Comparison of ENCODE assay signal across 8 cellular contexts in genomic region chr2:241558532-241559488, GRCh38. TPM values are rescaled to one million over a fixed set of nuclear protein-coding genes. Genes with fewer than 3 reads are reported as not detected.
DNase-seq lines count a peak whose midpoint lies in the region; ATAC-seq lines count a peak whose summit lies in the region.

TSS of gene BOK (plus strand) at chr2:241558745. CDS start at chr2:241559484, 739 bp downstream.

- no peaks in the 10 kb centered on the region for H3K36me3 Mint-ChIP-seq in activated CD4-positive, alpha-beta memory T cell treated with anti-CD3 and anti-CD28 coated beads, Interleukin-2, amount 10 ng/mL, durations not matched to agents 7 days and 5 days (ENCODE audit: low read depth)
- H3K36me3 Mint-ChIP-seq in naive B cell = peaks cover 9 to 21% of the 10 kb centered on the region in 2 donors

- ATAC-seq in naive B cell (ENCODE audit: low read depth in 2 of 2) (peak; percentile 27 to 33), HG03175 (IDR thresholded peaks at IDR 0.05; ENCODE audit: unreplicated experiment) (no peak), GM21423 (IDR thresholded peaks at IDR 0.05; ENCODE audit: unreplicated experiment) (no peak)

- DNase-seq in C1 segment of cervical spinal cord (lab: John Stamatoyannopoulos, UW) = peak in 13 of 14 donors; percentile 17 to 70 (median 40)
- DNase-seq in HT1080 (ENCODE audit: low read depth) = peak; percentile 70
- no peak for DNase-seq in activated CD4-positive, alpha-beta memory T cell treated with anti-CD3 and anti-CD28 coated beads, Interleukin-2, amount 10 ng/mL, durations not matched to agents 7 days and 5 days
- peak; percentile 63 for DNase-seq in fibroblast of peridontal ligament (ENCODE audit: extremely low read depth)
- DNase-seq in naive B cell = no peak

- peak within 1 kb of the TSS; percentile 74 for H3K4me3 ChIP-seq in urinary bladder (ENCODE audit: low read depth, low read length)

- H3K27ac Mint-ChIP-seq in activated CD4-positive, alpha-beta memory T cell treated with anti-CD3 and anti-CD28 coated beads, Interleukin-2, amount 10 ng/mL, durations not matched to agents 7 days and 5 days = no peak within 1 kb of the TSS
- H3K27ac Mint-ChIP-seq in naive B cell = peak within 1 kb of the TSS in 1 of 6 donors; percentile 39

- no peaks in the 10 kb centered on the region for H3K36me3 ChIP-seq in urinary bladder (ENCODE audit: insufficient read depth)

- POLR2A ChIA-PET in activated CD4-positive, alpha-beta memory T cell treated with anti-CD3 and anti-CD28 coated beads, Interleukin-2, amount 10 ng/mL, durations not matched to agents 7 days and 5 days (lab: Charles Lee) = no interaction called here

- CTCF ChIA-PET in activated CD4-positive, alpha-beta memory T cell treated with anti-CD3 and anti-CD28 coated beads, Interleukin-2, amount 10 ng/mL, durations not matched to agents 7 days and 5 days (lab: Charles Lee) = interaction anchor here (0.6 kb wide), 1 partner anchor 480 kb away, joined by 3 read pairs; no protein-coding TSS in a partner anchor

- H3K4me3 Mint-ChIP-seq in activated CD4-positive, alpha-beta memory T cell treated with anti-CD3 and anti-CD28 coated beads, Interleukin-2, amount 10 ng/mL, durations not matched to agents 7 days and 5 days = peak within 1 kb of the TSS; percentile 19
- peak within 1 kb of the TSS; percentile 63 to 82 (median 72) for H3K4me3 Mint-ChIP-seq in naive B cell

- WGBS in urinary bladder = under 1% methylated on average over 124 of the region's 124 CpGs

- H3K27me3 Mint-ChIP-seq in activated CD4-positive, alpha-beta memory T cell treated with anti-CD3 and anti-CD28 coated beads, Interleukin-2, amount 10 ng/mL, durations not matched to agents 7 days and 5 days = peaks cover 39% of the 10 kb centered on the region
- H3K27me3 Mint-ChIP-seq in naive B cell = peaks cover 36 to 66% (median 50%) of the 10 kb centered on the region in 3 donors

- peaks cover 3% of the 10 kb centered on the region for H3K4me1 ChIP-seq in urinary bladder (ENCODE audit: insufficient read depth)

- H3K9me3 Mint-ChIP-seq in activated CD4-positive, alpha-beta memory T cell treated with anti-CD3 and anti-CD28 coated beads, Interleukin-2, amount 10 ng/mL, durations not matched to agents 7 days and 5 days = no peaks in the 10 kb centered on the region
- H3K9me3 Mint-ChIP-seq in naive B cell = peaks cover 15 to 34% (median 29%) of the 10 kb centered on the region in 7 donors

- H3K27ac ChIP-seq in urinary bladder (ENCODE audit: low read depth) = peak within 1 kb of the TSS; percentile 52

- peaks cover 13% of the 10 kb centered on the region for H3K4me1 Mint-ChIP-seq in activated CD4-positive, alpha-beta memory T cell treated with anti-CD3 and anti-CD28 coated beads, Interleukin-2, amount 10 ng/mL, durations not matched to agents 7 days and 5 days
- H3K4me1 Mint-ChIP-seq in naive B cell = peaks cover 0 to 13% (median 7%) of the 10 kb centered on the region in 3 donors

RNA-seq across cellular contexts. Expression of gene BOK, which starts in this region (rescaled TPM):
- total RNA-seq in HT1080 (2014; rRNA removed; shearing (Covaris generic)) = 21.6 and 22.8 TPM in 2 replicates
- polyA plus RNA-seq in HT1080 (2015; cell fraction: cytosol; rRNA removed) = 21.8 and 27.1 TPM in 2 replicates
- 15.7 and 17.1 TPM in 2 replicates for polyA plus RNA-seq in HT1080 (2015; cell fraction: nucleus; rRNA removed)
- under 1 TPM; 0.08 to 0.15 TPM for total RNA-seq in activated CD4-positive, alpha-beta memory T cell treated with anti-CD3 and anti-CD28 coated beads, Interleukin-2, amount 10 ng/mL, durations not matched to agents 7 days and 5 days
- polyA plus RNA-seq in naive B cell (ENCODE audit: low read depth in 6 of 6) (under 1 TPM in 1 of 6 donors, not detected in 5; 0.09 TPM), urinary bladder (95.8 TPM)
- total RNA-seq in urinary bladder = 16.7 TPM

Comparison
In these comparisons a context has a peak if more than half of its experiments do, and no peak if none do; other contexts are left out.
1. RNA of gene BOK (total RNA-seq): 21.6 to 22.8 TPM in HT1080 and 16.7 TPM in urinary bladder (single experiment); 0.08 to 0.15 TPM in activated CD4-positive, alpha-beta memory T cell treated with anti-CD3 and anti-CD28 coated beads, Interleukin-2, amount 10 ng/mL, durations not matched to agents 7 days and 5 days; every median in the first group is over 10 times any median in the second.
2. RNA of gene BOK (polyA plus RNA-seq): 95.8 TPM in urinary bladder (single experiment); 0.09 TPM in naive B cell; every median in the first group is over 10 times any median in the second.
3. Peak in ATAC-seq in naive B cell; RNA of the gene not detected or under 1 TPM.
4. DNase-seq: peak in C1 segment of cervical spinal cord (13 of 14), HT1080 (single experiment) and fibroblast of peridontal ligament (single experiment); none in activated CD4-positive, alpha-beta memory T cell treated with anti-CD3 and anti-CD28 coated beads, Interleukin-2, amount 10 ng/mL, durations not matched to agents 7 days and 5 days (single experiment) and naive B cell (single experiment).